ENCODE assay signal across 8 cellular contexts in the genomic region with DNA sequence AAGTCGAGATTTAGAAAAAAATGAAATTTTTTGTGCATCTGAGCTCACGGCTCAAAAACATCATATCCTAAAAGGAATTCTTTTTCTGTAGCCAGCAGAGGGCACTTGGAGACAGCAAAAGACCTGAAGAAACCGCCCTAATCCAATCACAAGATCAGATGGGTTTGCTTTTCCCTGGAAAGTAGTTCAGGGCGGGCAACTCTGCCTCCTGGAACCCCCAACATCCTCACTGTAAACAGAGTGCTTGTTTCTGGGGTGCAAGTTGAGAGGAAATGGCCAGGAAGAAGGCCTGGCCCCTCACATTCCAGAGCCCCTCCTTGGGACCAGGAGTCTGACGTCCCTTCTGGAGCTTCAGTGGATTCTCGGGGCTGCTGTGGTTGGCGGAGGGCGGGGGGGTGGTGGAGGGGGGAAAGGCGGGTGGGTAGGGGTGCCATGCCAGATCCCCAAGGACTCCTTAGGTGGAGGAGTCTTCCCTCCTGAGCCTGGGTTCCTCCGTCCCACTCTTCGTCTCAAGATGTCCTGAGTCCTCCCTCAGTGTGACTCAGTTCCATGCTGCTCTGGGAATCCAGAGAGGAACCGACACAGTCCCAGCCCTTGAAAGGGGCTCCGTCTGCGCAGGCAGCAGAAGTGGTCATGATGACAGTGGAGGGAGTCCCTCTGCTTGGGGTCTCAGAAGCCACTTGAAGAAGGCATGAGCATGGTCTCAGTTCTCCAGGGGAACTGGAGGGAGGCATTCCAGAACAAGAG. TPM values are rescaled to one million over a fixed set of nuclear protein-coding genes. Genes with fewer than 3 reads are reported as not detected.
DNase-seq lines count a peak whose midpoint lies in the region; ATAC-seq and TF ChIP-seq lines count a peak whose summit lies in the region.

No MANE protein-coding gene starts in this region.

- no peak overlapping the region for H3K27ac ChIP-seq in CD8-positive, alpha-beta memory T cell (ENCODE audit: low read depth, low read length)

- POLR2A ChIA-PET in CD8-positive, alpha-beta memory T cell (lab: Charles Lee), result no interaction called here

- no peaks in the 10 kb centered on the region for H3K9me3 ChIP-seq in CD8-positive, alpha-beta memory T cell (ENCODE audit: low read length)

- peak; percentile 74 for TF ChIP-seq CTCF in AG10803 (conservative IDR thresholded peaks at IDR 0.05; ENCODE audit: low read length)
- peak; percentile 61 for TF ChIP-seq CTCF in fibroblast of pulmonary artery (IDR thresholded peaks at IDR 0.05; ENCODE audit: low read length, missing control alignments)

- peaks cover 0 to 10% (median 3%) of the 10 kb centered on the region in 3 donors for H3K4me1 Mint-ChIP-seq in CD8-positive, alpha-beta memory T cell

- H3K27me3 ChIP-seq in H7 (ENCODE audit: control insufficient read depth, insufficient read depth, low read length), result no peaks in the 10 kb centered on the region
- no peaks in the 10 kb centered on the region for H3K27me3 ChIP-seq in CD8-positive, alpha-beta memory T cell (ENCODE audit: insufficient read depth, low read length, poor library complexity, severe bottlenecking)

- peaks cover under 1 to 12% (median 3%) of the 10 kb centered on the region in 3 donors for H3K36me3 Mint-ChIP-seq in CD8-positive, alpha-beta memory T cell

- ATAC-seq in sciatic nerve (peak; percentile 70), GM21447 (IDR thresholded peaks at IDR 0.05; ENCODE audit: unreplicated experiment) (no peak), HG03378 (IDR thresholded peaks at IDR 0.05; ENCODE audit: unreplicated experiment) (no peak)

- peaks cover 15 to 30% of the 10 kb centered on the region in 2 donors for H3K27me3 Mint-ChIP-seq in CD8-positive, alpha-beta memory T cell

- no peak overlapping the region for H3K4me3 Mint-ChIP-seq in CD8-positive, alpha-beta memory T cell

- no peak overlapping the region for H3K27ac Mint-ChIP-seq in CD8-positive, alpha-beta memory T cell

- CTCF ChIA-PET in CD8-positive, alpha-beta memory T cell (lab: Charles Lee), result interaction anchor here (1.2 kb wide), 1 partner anchor 1650 kb away, joined by 3 read pairs; no protein-coding TSS in a partner anchor

- H3K4me3 ChIP-seq in AG10803 (ENCODE audit: low read length), result peak overlapping the region; percentile 43
- no peak overlapping the region for H3K4me3 ChIP-seq in H7 (ENCODE audit: insufficient read depth, low read depth, low read length)
- no peak overlapping the region for H3K4me3 ChIP-seq in fibroblast of pulmonary artery (replicated peaks; ENCODE audit: low read depth, low read length)
- no peak overlapping the region for H3K4me3 ChIP-seq in CD8-positive, alpha-beta memory T cell (ENCODE audit: low read length)

- H3K9me3 Mint-ChIP-seq in CD8-positive, alpha-beta memory T cell, result peaks cover 0 to 4% (median 0%) of the 10 kb centered on the region in 5 donors

- DNase-seq in AG10803 (ENCODE audit: low read depth) (peak; percentile 60), H7 (peak; percentile 77), SHP77 treated with DMSO at 0.1 percent for 48 hours (lab: John Stamatoyannopoulos, UW) (peak; percentile 24), fibroblast of pulmonary artery (ENCODE audit: low read depth) (peak; percentile 73), sciatic nerve (ENCODE audit: low spot score) (no peak)
- no peak for DNase-seq in CD8-positive, alpha-beta memory T cell

- H3K4me1 ChIP-seq in CD8-positive, alpha-beta memory T cell (ENCODE audit: insufficient read depth, low read length), result no peaks in the 10 kb centered on the region

- intact Hi-C loops in sciatic nerve (cut with DNase I), result no loop called here

- H3K36me3 ChIP-seq in H7 (replicated peaks; ENCODE audit: control insufficient read depth, insufficient read depth, low read length), result no peaks in the 10 kb centered on the region
- no peaks in the 10 kb centered on the region for H3K36me3 ChIP-seq in CD8-positive, alpha-beta memory T cell (ENCODE audit: insufficient read depth, low read length)

RNA-seq across cellular contexts. Expression of a gene that starts 35.9 kb away (rescaled TPM):
- total RNA-seq in H7 (2014; rRNA removed; shearing (Covaris generic)), result 0.14 TPM in 1 of 2 replicates, not detected in the other
- total RNA-seq in sciatic nerve, result not detected
- not detected for total RNA-seq in CD8-positive, alpha-beta memory T cell
- polyA plus RNA-seq in CD8-positive, alpha-beta memory T cell, result not detected

Comparison
In these comparisons a context has a peak if more than half of its experiments do, and no peak if none do; other contexts are left out.
1. DNase-seq: peak in AG10803 (single experiment), H7 (single experiment), SHP77 treated with DMSO at 0.1 percent for 48 hours (single experiment) and fibroblast of pulmonary artery (single experiment); none in sciatic nerve (single experiment) and CD8-positive, alpha-beta memory T cell (0 of 5).